Comparison of ENCODE assay signal across 21 cellular contexts in the genomic region with DNA sequence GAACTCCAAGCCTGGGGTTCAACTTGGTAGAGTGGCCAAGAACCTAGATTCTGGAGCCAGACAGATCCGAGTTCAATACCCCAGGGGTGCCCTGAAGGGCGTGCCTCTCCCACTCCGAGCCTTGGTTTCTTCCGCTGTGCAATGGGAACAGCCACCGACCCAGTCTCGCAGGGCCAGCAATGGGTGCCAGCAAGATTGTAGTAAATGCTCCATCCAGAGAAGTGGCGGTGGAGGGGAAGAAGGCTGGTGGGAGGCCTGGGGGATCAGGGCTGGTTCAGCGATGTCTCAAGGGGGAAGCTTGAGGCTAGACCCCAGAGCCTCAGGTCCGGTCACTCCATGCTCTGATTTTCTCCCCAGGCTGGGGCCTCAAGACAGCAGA. TPM values are rescaled to one million over a fixed set of nuclear protein-coding genes. Genes with fewer than 3 reads are reported as not detected.
DNase-seq lines count a peak whose midpoint lies in the region; ATAC-seq, FAIRE-seq and TF ChIP-seq lines count a peak whose summit lies in the region.
"Had no signal": no experiment of that assay in that cellular context is flagged by ENCODE, and none has a peak within 500 bp of the region (broad histone marks: within the 10 kb centered on the region; RNA-seq: fewer than 3 reads in every experiment).

No MANE protein-coding gene starts in this region.

- DNase-seq in heart right ventricle (no peak), cardiac septum (ENCODE audit: low spot score) (no peak), kidney (peak; percentile 54), nucleus accumbens (lab: John Stamatoyannopoulos, UW) (no peak)
- DNase-seq in stimulated activated effector memory CD8-positive, alpha-beta T cell treated with anti-CD3 and anti-CD28 coated beads, Interleukin-12 subunit alpha, Interleukin-12 subunit beta, amount 100 ng/mL, for 72 hours (ENCODE audit: low spot score in 2 of 2), result no peak
- DNase-seq in activated CD4-positive, CD25-positive, alpha-beta regulatory T cell (lab: John Stamatoyannopoulos, UW), result no peak
- DNase-seq: 8988T; AML-193; Calu3; CD4-positive, alpha-beta T cell; DMS 273 treated with DMSO at 0.1 percent for 48 hours; GM23248 had no signal

- TF ChIP-seq CTCF in heart right ventricle (IDR thresholded peaks at IDR 0.05) (no peak), C4-2B (conservative IDR thresholded peaks at IDR 0.05) (no peak), kidney (IDR thresholded peaks at IDR 0.05; ENCODE audit: borderline replicate concordance, extremely low read depth, insufficient read depth) (no peak)

- peaks cover 0 to 14% (median 0%) of the 10 kb centered on the region in 9 donors for H3K36me3 ChIP-seq in heart right ventricle
- no peaks in the 10 kb centered on the region for H3K36me3 ChIP-seq in kidney (ENCODE audit: control insufficient read depth in 1 of 2, insufficient read depth in 2 of 2, low read length in 2 of 2)

- ATAC-seq in heart right ventricle (peak in 1 of 8 donors; percentile 0), HG03025 (IDR thresholded peaks at IDR 0.05; ENCODE audit: low FRiP score, unreplicated experiment) (no peak)
- no peak for ATAC-seq in stimulated activated effector memory CD8-positive, alpha-beta T cell treated with anti-CD3 and anti-CD28 coated beads, Interleukin-12 subunit alpha, Interleukin-12 subunit beta, amount 100 ng/mL, for 72 hours
- ATAC-seq: GM12878, HCT116 had no signal

- H3K4me1 Mint-ChIP-seq in stimulated activated effector memory CD8-positive, alpha-beta T cell treated with anti-CD3 and anti-CD28 coated beads, Interleukin-12 subunit alpha, Interleukin-12 subunit beta, amount 100 ng/mL, for 72 hours, result peaks cover 17% of the 10 kb centered on the region

- 88 to 90% methylated on average over 9 of the region's 9 CpGs for WGBS in heart right ventricle, 2 donors

- peaks cover 22% of the 10 kb centered on the region for H3K36me3 Mint-ChIP-seq in stimulated activated effector memory CD8-positive, alpha-beta T cell treated with anti-CD3 and anti-CD28 coated beads, Interleukin-12 subunit alpha, Interleukin-12 subunit beta, amount 100 ng/mL, for 72 hours

- H3K9ac ChIP-seq in kidney (ENCODE audit: low read length in 2 of 2), result no peak overlapping the region
- H3K9ac ChIP-seq: GM23248 had no signal

- H3K4me3 ChIP-seq in heart right ventricle (no peak overlapping the region), kidney (ENCODE audit: low read length in 2 of 2) (no peak overlapping the region)
- H3K4me3 ChIP-seq: BLaER1 treated with 17β-estradiol and CSF1 and Interleukin-3, amounts not matched to agents 10 nM and 100 nM; GM12878; GM23248 had no signal

- H3K9me3 Mint-ChIP-seq in stimulated activated effector memory CD8-positive, alpha-beta T cell treated with anti-CD3 and anti-CD28 coated beads, Interleukin-12 subunit alpha, Interleukin-12 subunit beta, amount 100 ng/mL, for 72 hours, result no peaks in the 10 kb centered on the region
- H3K9me3 Mint-ChIP-seq: CD4-positive, alpha-beta T cell had no signal

- no peak for FAIRE-seq in kidney (lab: Jason Lieb, UNC)
- FAIRE-seq: GM12878, GM18507, H54 had no signal

- H3K27ac Mint-ChIP-seq in stimulated activated effector memory CD8-positive, alpha-beta T cell treated with anti-CD3 and anti-CD28 coated beads, Interleukin-12 subunit alpha, Interleukin-12 subunit beta, amount 100 ng/mL, for 72 hours, result peak overlapping the region; percentile 20
- H3K27ac Mint-ChIP-seq: CD4-positive, alpha-beta T cell had no signal

- peak overlapping the region; percentile 56 to 93 (median 87) for H3K27ac ChIP-seq in heart right ventricle
- H3K27ac ChIP-seq in C4-2B, result 0 out of 2 replicates have a peak overlapping the region, but pooled peaks have one; percentile 9
- no peak overlapping the region for H3K27ac ChIP-seq in kidney (ENCODE audit: low read depth in 2 of 2, low read length in 2 of 2)
- H3K27ac ChIP-seq: GM23248 had no signal

- intact Hi-C loops in heart right ventricle (cut with DNase I), result loop anchor here in 1 of 10 donors (5.0 kb wide), 1 partner anchor 68 kb away; a partner anchor contains a TSS
- intact Hi-C loops in cardiac septum (cut with DNase I), result no loop called here
- intact Hi-C loops in kidney (cut with DNase I), result no loop called here

- no peak overlapping the region for H3K4me3 Mint-ChIP-seq in stimulated activated effector memory CD8-positive, alpha-beta T cell treated with anti-CD3 and anti-CD28 coated beads, Interleukin-12 subunit alpha, Interleukin-12 subunit beta, amount 100 ng/mL, for 72 hours
- H3K4me3 Mint-ChIP-seq: CD4-positive, alpha-beta T cell had no signal

- H3K9me3 ChIP-seq in heart right ventricle (no peaks in the 10 kb centered on the region), kidney (ENCODE audit: control insufficient read depth in 1 of 2, low read length in 2 of 2) (no peaks in the 10 kb centered on the region)
- H3K9me3 ChIP-seq: BLaER1 treated with 17β-estradiol and CSF1 and Interleukin-3, amounts not matched to agents 10 nM and 100 nM had no signal

- no peaks in the 10 kb centered on the region for H3K27me3 ChIP-seq in heart right ventricle
- H3K27me3 ChIP-seq: BLaER1 treated with 17β-estradiol and CSF1 and Interleukin-3, amounts not matched to agents 10 nM and 100 nM had no signal

- H3K4me1 ChIP-seq in heart right ventricle, result peaks cover 10 to 47% (median 30%) of the 10 kb centered on the region in 9 donors
- H3K4me1 ChIP-seq in kidney (ENCODE audit: control insufficient read depth in 1 of 2, insufficient read depth in 1 of 2, low read depth in 1 of 2, low read length in 2 of 2), result peaks cover 0 to 6% of the 10 kb centered on the region in 2 donors

RNA-seq across cellular contexts. Expression of a gene that starts 4.5 kb away (rescaled TPM):
- total RNA-seq in heart right ventricle (10 to 100 TPM; 19.5 to 34.3 (median 21.3) TPM), cardiac septum (21.6 TPM), kidney (37.1 TPM)
- polyA plus RNA-seq in heart right ventricle (10 to 100 TPM; 18.7 to 25.7 TPM), kidney (ENCODE audit: insufficient read depth, low read depth, low replicate concordance) (15.4 TPM)

RNA-seq across cellular contexts. Expression of a gene that starts 19.1 kb away (rescaled TPM):
- total RNA-seq in heart right ventricle, result 1 to 10 TPM in 5 of 10 donors, under 1 TPM in 5; 0.19 to 6.6 (median 0.85) TPM
- polyA plus RNA-seq in heart right ventricle, result 1 to 10 TPM in 1 of 2 donors, under 1 TPM in 1; 0.64 to 1.6 TPM
- 1.7 TPM for total RNA-seq in cardiac septum
- total RNA-seq in kidney, result 12.1 TPM
- 1.5 TPM for polyA plus RNA-seq in kidney (ENCODE audit: insufficient read depth, low read depth, low replicate concordance)
- total RNA-seq: Calu3, G401, GM23248, HT-29 had no signal
- polyA plus RNA-seq: GM23248 had no signal

RNA-seq across cellular contexts. Expression of a gene that starts 26.4 kb away (rescaled TPM):
- total RNA-seq in heart right ventricle (100 to 1,000 TPM in 1 of 10 donors, 10 to 100 TPM in 9; 45.2 to 101 (median 63.1) TPM), cardiac septum (63.1 TPM), kidney (122 TPM)
- polyA plus RNA-seq in heart right ventricle (100 to 1,000 TPM in 1 of 2 donors, 10 to 100 TPM in 1; 53.6 to 140 TPM), kidney (ENCODE audit: insufficient read depth, low read depth, low replicate concordance) (44.3 TPM)

RNA-seq across cellular contexts. Expression of a gene that starts 34.1 kb away (rescaled TPM):
- not detected for total RNA-seq in heart right ventricle
- polyA plus RNA-seq in heart right ventricle, result not detected
- total RNA-seq in cardiac septum, result not detected
- total RNA-seq in kidney, result not detected
- polyA plus RNA-seq in kidney (ENCODE audit: insufficient read depth, low read depth, low replicate concordance), result not detected
- total RNA-seq: Calu3; CD4-positive, alpha-beta T cell; G401; GM23248; HT-29 had no signal
- polyA plus RNA-seq: GM23248 had no signal

Comparison
In these comparisons a context has a peak if more than half of its experiments do, and no peak if none do; other contexts are left out.
1. H3K27ac ChIP-seq: peak in heart right ventricle (10 of 10) and C4-2B (single experiment); none in kidney (0 of 2).